ENCODE assay signal across 8 cellular contexts in genomic region chr18:62506495-62507143, GRCh38. TPM values are rescaled to one million over a fixed set of nuclear protein-coding genes. Genes with fewer than 3 reads are reported as not detected.
DNase-seq lines count a peak whose midpoint lies in the region; ATAC-seq and TF ChIP-seq lines count a peak whose summit lies in the region.

No MANE protein-coding gene starts in this region.

- peak overlapping the region; percentile 97 for H3K27ac Mint-ChIP-seq in activated naive CD8-positive, alpha-beta T cell
- peak overlapping the region; percentile 88 to 93 for H3K27ac Mint-ChIP-seq in natural killer cell

- H3K27me3 Mint-ChIP-seq in activated naive CD8-positive, alpha-beta T cell, result no peaks in the 10 kb centered on the region
- no peaks in the 10 kb centered on the region for H3K27me3 Mint-ChIP-seq in natural killer cell (ENCODE audit: low read depth in 2 of 2)

- H3K4me3 Mint-ChIP-seq in activated naive CD8-positive, alpha-beta T cell, result peak overlapping the region; percentile 83
- H3K4me3 Mint-ChIP-seq in natural killer cell, result peak overlapping the region; percentile 92

- ATAC-seq in GM19035 (IDR thresholded peaks at IDR 0.05; ENCODE audit: unreplicated experiment) (peak; percentile 21), HG02973 (IDR thresholded peaks at IDR 0.05; ENCODE audit: unreplicated experiment) (peak; percentile 6), natural killer cell (peak in 2 of 3 donors; percentile 36 to 44), HG02938 (IDR thresholded peaks at IDR 0.05; ENCODE audit: unreplicated experiment) (no peak)

- peaks cover 3% of the 10 kb centered on the region for H3K9me3 Mint-ChIP-seq in activated naive CD8-positive, alpha-beta T cell (ENCODE audit: low read depth)
- peaks cover 0 to 2% of the 10 kb centered on the region in 2 donors for H3K9me3 Mint-ChIP-seq in natural killer cell

- DNase-seq in natural killer cell (no peak), GDM1 (lab: John Stamatoyannopoulos, UW) (no peak), kidney glomerular epithelial cell (lab: John Stamatoyannopoulos, UW) (no peak)
- DNase-seq in activated CD4-positive, CD25-positive, alpha-beta regulatory T cell (lab: John Stamatoyannopoulos, UW), result no peak

- intact Hi-C loops in natural killer cell (cut with micrococcal nuclease), result loop anchor here (2.0 to 5.0 kb wide), 2 partner anchors 20 to 76 kb away; no protein-coding TSS in a partner anchor

- no peak for TF ChIP-seq CTCF in natural killer cell (IDR thresholded peaks at IDR 0.05)

- H3K4me1 Mint-ChIP-seq in activated naive CD8-positive, alpha-beta T cell (ENCODE audit: low read depth), result peaks cover 25% of the 10 kb centered on the region
- H3K4me1 Mint-ChIP-seq in natural killer cell, result peaks cover 11 to 13% of the 10 kb centered on the region in 2 donors

- H3K36me3 Mint-ChIP-seq in activated naive CD8-positive, alpha-beta T cell, result peaks cover 7% of the 10 kb centered on the region
- H3K36me3 Mint-ChIP-seq in natural killer cell, result peaks cover 3% of the 10 kb centered on the region

RNA-seq across cellular contexts. Expression of gene ZCCHC2, which starts 16.2 kb away (rescaled TPM):
- 10 to 100 TPM; 50.4 to 81.2 (median 59.6) TPM for total RNA-seq in natural killer cell
